ENCODE assay signal across 19 cellular contexts in the genomic region with DNA sequence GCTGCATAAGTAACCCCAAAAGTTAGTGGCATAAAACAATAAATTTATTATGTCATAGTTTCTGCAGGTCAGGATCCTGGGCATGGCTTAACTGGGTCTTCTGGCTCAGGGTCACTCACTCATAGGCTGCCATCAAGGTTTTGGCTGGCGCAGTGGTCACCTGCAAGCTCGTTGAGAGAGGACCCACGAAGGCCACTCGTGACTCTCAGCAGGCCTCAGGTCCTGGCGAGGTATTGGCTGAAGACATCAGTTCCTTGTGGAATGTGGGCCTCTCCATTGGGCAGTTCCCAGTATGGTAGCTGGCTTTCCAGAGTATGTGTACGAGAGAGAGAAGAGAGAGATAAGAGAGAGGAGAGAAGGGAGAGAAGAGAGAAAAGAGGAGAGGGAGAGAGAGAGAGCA.
DNase-seq lines count a peak whose midpoint lies in the region; ATAC-seq, FAIRE-seq and TF ChIP-seq lines count a peak whose summit lies in the region.
"Had no signal": no experiment of that assay in that cellular context is flagged by ENCODE, and none has a peak within 500 bp of the region (broad histone marks: within the 10 kb centered on the region; RNA-seq: fewer than 3 reads in every experiment).

No MANE protein-coding gene starts in this region.

- peaks cover 35 to 44% of the 10 kb centered on the region in 2 donors for H3K4me1 Mint-ChIP-seq in natural killer cell treated with Interleukin-12 subunit alpha and Interleukin-12 subunit beta and Interleukin-15 and Interleukin-18, amount 100 ng/mL, for 72 hours (ENCODE audit: low read depth in 2 of 2)
- peaks cover 14 to 35% of the 10 kb centered on the region in 2 donors for H3K4me1 Mint-ChIP-seq in natural killer cell

- CTCF ChIA-PET in Panc1 (lab: Charles Lee), result interaction anchor here (0.6 kb wide), 1 partner anchor 635 kb away, joined by 3 read pairs; no protein-coding TSS in a partner anchor
- CTCF ChIA-PET in GM12878 (lab: Yijun Ruan, JAX), result interaction anchor here (1.0 to 6.0 kb wide), 4 partner anchors 10 to 168 kb away, joined by 3 to 46 read pairs (median 20); no protein-coding TSS in a partner anchor

- H3K4me3 ChIP-seq in Panc1 (ENCODE audit: low read depth in 2 of 2, low read length in 2 of 2) (no peak overlapping the region), GM12878 (no peak overlapping the region), gastroesophageal sphincter (no peak overlapping the region)
- H3K4me3 ChIP-seq: dorsolateral prefrontal cortex, left ventricle myocardium inferior, ovary, suprapubic skin had no signal

- H3K9me3 Mint-ChIP-seq in natural killer cell treated with Interleukin-12 subunit alpha and Interleukin-12 subunit beta and Interleukin-15 and Interleukin-18, amount 100 ng/mL, for 72 hours, result no peaks in the 10 kb centered on the region
- H3K9me3 Mint-ChIP-seq in natural killer cell, result no peaks in the 10 kb centered on the region
- H3K9me3 Mint-ChIP-seq: activated naive CD8-positive, alpha-beta T cell treated with anti-CD3 and anti-CD28 coated beads, Interleukin-2, amount 10 ng/mL, durations not matched to agents 7 days and 5 days had no signal

- in situ Hi-C loops in Panc1 (cut with HindIII; ENCODE audit: low pct_unique_long_range_greater_than_20kb, low sequenced_read_pairs) (no loop called here), GM12878 (cut with MboI) (no loop called here)

- H3K4me1 ChIP-seq in Panc1 (ENCODE audit: control insufficient read depth, insufficient read depth, low read length) (peaks cover 60% of the 10 kb centered on the region), GM12878 (ENCODE audit: control insufficient read depth, insufficient read depth, low read length) (no peaks in the 10 kb centered on the region), gastroesophageal sphincter (peaks cover 7 to 27% (median 10%) of the 10 kb centered on the region in 3 donors)

- no peaks in the 10 kb centered on the region for H3K27me3 ChIP-seq in Panc1 (ENCODE audit: control insufficient read depth, insufficient read depth, low read length)
- no peaks in the 10 kb centered on the region for H3K27me3 ChIP-seq in GM12878 (replicated peaks in 1 of 2; ENCODE audit: control insufficient read depth in 2 of 2, insufficient read depth in 2 of 2, low read length in 1 of 2)
- H3K27me3 ChIP-seq in gastroesophageal sphincter, result no peaks in the 10 kb centered on the region
- H3K27me3 ChIP-seq: dorsolateral prefrontal cortex, ovary, suprapubic skin had no signal

- H3K79me2 ChIP-seq in GM12878 (ENCODE audit: control insufficient read depth, insufficient read depth, low read length), result no peaks in the 10 kb centered on the region

- peak overlapping the region; percentile 64 for H3K27ac ChIP-seq in Panc1 (ENCODE audit: low read length)
- H3K27ac ChIP-seq in GM12878 (ENCODE audit: control insufficient read depth, insufficient read depth), result no peak overlapping the region
- no peak overlapping the region for H3K27ac ChIP-seq in gastroesophageal sphincter
- H3K27ac ChIP-seq: left ventricle myocardium inferior, ovary, suprapubic skin had no signal

- WGBS in GM12878 (ENCODE audit: insufficient coverage, insufficient replicate concordance, low lambda C conversion rate, missing lambda C conversion rate), result 91% methylated on average over 6 of the region's 6 CpGs
- 79 to 96% methylated on average over 3 to 6 of the region's 6 CpGs for WGBS in gastroesophageal sphincter (ENCODE audit: low coverage in 1 of 2), 2 donors

- H2AFZ ChIP-seq in GM12878 (ENCODE audit: control insufficient read depth, low read depth, low read length), result no peak overlapping the region

- RAD21 ChIA-PET in GM12878 (lab: Charles Lee; ENCODE audit: unreplicated experiment), result interaction anchor here (2.4 kb wide), 1 partner anchor 168 kb away, joined by 8 read pairs; no protein-coding TSS in a partner anchor

- H3K9me3 ChIP-seq in Panc1 (ENCODE audit: control insufficient read depth, insufficient read depth, low read depth, low read length) (no peaks in the 10 kb centered on the region), GM12878 (replicated peaks; ENCODE audit: control insufficient read depth, insufficient read depth, low read length) (no peaks in the 10 kb centered on the region), gastroesophageal sphincter (no peaks in the 10 kb centered on the region)
- H3K9me3 ChIP-seq: left ventricle myocardium inferior, ovary, suprapubic skin had no signal

- peaks cover 5% of the 10 kb centered on the region; the same call in 1 of the 2 replicates for H4K20me1 ChIP-seq in GM12878 (ENCODE audit: control insufficient read depth, insufficient read depth)

- no peak for FAIRE-seq in GM12878 (lab: Jason Lieb, UNC)
- FAIRE-seq: bronchial epithelial cell, H1, RCC 7860 had no signal

- H3K9ac ChIP-seq in GM12878 (ENCODE audit: control insufficient read depth, insufficient read depth, low read length), result no peak overlapping the region

- no peak for TF ChIP-seq RAD21 in GM12878 (IDR thresholded peaks at IDR 0.05; ENCODE audit: insufficient read depth, low read depth, low read length)

- H3K4me3 Mint-ChIP-seq in natural killer cell treated with Interleukin-12 subunit alpha and Interleukin-12 subunit beta and Interleukin-15 and Interleukin-18, amount 100 ng/mL, for 72 hours, result peak overlapping the region; percentile 38
- H3K4me3 Mint-ChIP-seq in natural killer cell, result no peak overlapping the region
- H3K4me3 Mint-ChIP-seq: activated naive CD8-positive, alpha-beta T cell treated with anti-CD3 and anti-CD28 coated beads, Interleukin-2, amount 10 ng/mL, durations not matched to agents 7 days and 5 days had no signal

- DNase-seq in natural killer cell treated with Interleukin-12 subunit alpha and Interleukin-12 subunit beta and Interleukin-15 and Interleukin-18, amount 100 ng/mL, for 72 hours (ENCODE audit: low spot score), result no peak
- DNase-seq in natural killer cell, result no peak
- DNase-seq in Panc1 (ENCODE audit: low read depth, low spot score), result no peak
- no peak for DNase-seq in GM12878 (ENCODE audit: low read depth, low spot score)
- DNase-seq: activated naive CD8-positive, alpha-beta T cell treated with anti-CD3 and anti-CD28 coated beads, Interleukin-2, amount 10 ng/mL, durations not matched to agents 7 days and 5 days; AML-193; dorsolateral prefrontal cortex; GDM1; left ventricle myocardium inferior; NCI-H2171; NCI-H748 treated with DMSO at 0.1 percent for 48 hours; ovary had no signal

- intact Hi-C loops in natural killer cell (cut with micrococcal nuclease) (no loop called here), Panc1 (cut with micrococcal nuclease; ENCODE audit: unreplicated experiment) (no loop called here), GM12878 (cut with micrococcal nuclease; ENCODE audit: unreplicated experiment) (no loop called here)

- SMC1A ChIA-PET in GM12878 (lab: Charles Lee; ENCODE audit: uncharacterized antibody, unreplicated experiment), result interaction anchor here (0.7 to 1.0 kb wide), 3 partner anchors 25 to 168 kb away, joined by 3 to 4 read pairs (median 3); no protein-coding TSS in a partner anchor

- peak; percentile 8 to 52 for ATAC-seq in natural killer cell treated with Interleukin-12 subunit alpha and Interleukin-12 subunit beta and Interleukin-15 and Interleukin-18, amount 100 ng/mL, for 72 hours
- no peak for ATAC-seq in natural killer cell
- ATAC-seq in Panc1, result peak; percentile 6
- ATAC-seq in GM12878, result no peak
- ATAC-seq in HG03135 (IDR thresholded peaks at IDR 0.05; ENCODE audit: unreplicated experiment), result no peak
- ATAC-seq in gastroesophageal sphincter, result no peak
- no peak for ATAC-seq in GM21576 (IDR thresholded peaks at IDR 0.05; ENCODE audit: unreplicated experiment)

- peaks cover 14% of the 10 kb centered on the region for H3K36me3 ChIP-seq in Panc1 (ENCODE audit: control insufficient read depth, insufficient read depth, low read length)
- H3K36me3 ChIP-seq in GM12878 (ENCODE audit: control insufficient read depth in 2 of 2, insufficient read depth in 2 of 2, low read length in 1 of 2), result peaks cover 11 to 21% of the 10 kb centered on the region in 2 experiments
- peaks cover 0 to 83% of the 10 kb centered on the region in 2 donors for H3K36me3 ChIP-seq in gastroesophageal sphincter
- H3K36me3 ChIP-seq: ovary had no signal

- H3K27ac Mint-ChIP-seq in natural killer cell treated with Interleukin-12 subunit alpha and Interleukin-12 subunit beta and Interleukin-15 and Interleukin-18, amount 100 ng/mL, for 72 hours, result peak overlapping the region; percentile 17 to 60
- H3K27ac Mint-ChIP-seq in natural killer cell, result peak overlapping the region in 1 of 2 donors; percentile 47
- H3K27ac Mint-ChIP-seq: activated naive CD8-positive, alpha-beta T cell treated with anti-CD3 and anti-CD28 coated beads, Interleukin-2, amount 10 ng/mL, durations not matched to agents 7 days and 5 days had no signal

- H3K4me2 ChIP-seq in GM12878 (ENCODE audit: control insufficient read depth, insufficient read depth), result no peak overlapping the region

- POLR2A ChIA-PET in Panc1 (lab: Charles Lee), result interaction anchor here (0.8 kb wide), 1 partner anchor 45 kb away, joined by 8 read pairs; no protein-coding TSS in a partner anchor
- POLR2A ChIA-PET in GM12878 (lab: Charles Lee), result interaction anchor here (0.5 kb wide), 1 partner anchor 8 kb away, joined by 5 read pairs; no protein-coding TSS in a partner anchor

- BruUV-seq in Panc1 (replicated peaks; lab: Mats Ljungman, UMichigan) (no TSS peak), GM12878 (replicated peaks; lab: Mats Ljungman, UMichigan) (no TSS peak)

- peaks cover 37% of the 10 kb centered on the region for H3K36me3 Mint-ChIP-seq in natural killer cell treated with Interleukin-12 subunit alpha and Interleukin-12 subunit beta and Interleukin-15 and Interleukin-18, amount 100 ng/mL, for 72 hours
- no peaks in the 10 kb centered on the region for H3K36me3 Mint-ChIP-seq in natural killer cell

- no peaks in the 10 kb centered on the region for H3K27me3 Mint-ChIP-seq in natural killer cell treated with Interleukin-12 subunit alpha and Interleukin-12 subunit beta and Interleukin-15 and Interleukin-18, amount 100 ng/mL, for 72 hours
- H3K27me3 Mint-ChIP-seq in natural killer cell (ENCODE audit: low read depth in 2 of 2), result no peaks in the 10 kb centered on the region
- H3K27me3 Mint-ChIP-seq: activated naive CD8-positive, alpha-beta T cell treated with anti-CD3 and anti-CD28 coated beads, Interleukin-2, amount 10 ng/mL, durations not matched to agents 7 days and 5 days had no signal

- TF ChIP-seq POLR2A in GM12878 (IDR thresholded peaks at IDR 0.05; ENCODE audit: low read depth, low read length), result peak; percentile 60
- TF ChIP-seq POLR2A in gastroesophageal sphincter (IDR thresholded peaks at IDR 0.05), result no peak

- TF ChIP-seq EP300 in GM12878 (IDR thresholded peaks at IDR 0.05; ENCODE audit: borderline replicate concordance in 1 of 2, control insufficient read depth in 1 of 2, low read depth in 2 of 2, low read length in 2 of 2), result no peak
- TF ChIP-seq EP300 in gastroesophageal sphincter (IDR thresholded peaks at IDR 0.05), result no peak

- TF ChIP-seq CTCF in natural killer cell (IDR thresholded peaks at IDR 0.05) (no peak), Panc1 (IDR thresholded peaks at IDR 0.05) (no peak), GM12878 (IDR thresholded peaks at IDR 0.05 in 2 of 3, conservative IDR thresholded peaks at IDR 0.05 in 1 of 3; ENCODE audit: control insufficient read depth in 2 of 3, extremely low read depth in 1 of 3, insufficient read depth in 1 of 3, low read depth in 3 of 3, low read length in 3 of 3) (no peak), gastroesophageal sphincter (IDR thresholded peaks at IDR 0.05) (no peak)

Comparison
In these comparisons a context has a peak if more than half of its experiments do, and no peak if none do; other contexts are left out.
1. ATAC-seq: peak in natural killer cell treated with Interleukin-12 subunit alpha and Interleukin-12 subunit beta and Interleukin-15 and Interleukin-18, amount 100 ng/mL, for 72 hours (2 of 2) and Panc1 (single experiment); none in natural killer cell (0 of 3), GM12878 (single experiment), HG03135 (single experiment), gastroesophageal sphincter (single experiment) and GM21576 (single experiment).